In genomic region chr17:37701424-37702020, GRCh38 we compare ENCODE assay signal across 9 cellular contexts. TPM values are rescaled to one million over a fixed set of nuclear protein-coding genes. Genes with fewer than 3 reads are reported as not detected.
DNase-seq lines count a peak whose midpoint lies in the region; ATAC-seq and TF ChIP-seq lines count a peak whose summit lies in the region.
"Had no signal": no experiment of that assay in that cellular context is flagged by ENCODE, and none has a peak within 500 bp of the region (broad histone marks: within the 10 kb centered on the region; RNA-seq: fewer than 3 reads in every experiment).

No MANE protein-coding gene starts in this region.

- peaks cover 2% of the 10 kb centered on the region for H3K36me3 Mint-ChIP-seq in osteocyte (ENCODE audit: unreplicated experiment)

- peak; percentile 49 for DNase-seq in CD1c-positive myeloid dendritic cell (ENCODE audit: extremely low spot score)
- DNase-seq in activated CD4-positive, alpha-beta T cell treated with anti-CD3 and anti-CD28 coated beads, Interleukin-2, amount 50 U/mL, for 1 hour = peak; percentile 31
- peak; percentile 34 for DNase-seq in epithelial cell of esophagus (ENCODE audit: low read depth)
- no peak for DNase-seq in osteocyte (ENCODE audit: extremely low spot score, unreplicated experiment)
- no peak for DNase-seq in NCI-H1417 treated with DMSO at 0.1 percent for 48 hours (lab: John Stamatoyannopoulos, UW)
- no peak for DNase-seq in NCI-H187 treated with DMSO at 0.1 percent for 48 hours (lab: John Stamatoyannopoulos, UW)

- H3K9me3 Mint-ChIP-seq in osteocyte (ENCODE audit: unreplicated experiment) = no peaks in the 10 kb centered on the region

- peaks cover 18% of the 10 kb centered on the region for H3K4me1 Mint-ChIP-seq in osteocyte (ENCODE audit: unreplicated experiment)

- no peak for TF ChIP-seq EP300 in Ishikawa (IDR thresholded peaks at IDR 0.05; ENCODE audit: borderline replicate concordance)

- H3K4me3 Mint-ChIP-seq in osteocyte (ENCODE audit: unreplicated experiment) = no peak overlapping the region

- H3K4me3 ChIP-seq in epithelial cell of esophagus (ENCODE audit: low read length) = no peak overlapping the region
- H3K4me3 ChIP-seq: thoracic aorta had no signal

- TF ChIP-seq CTCF in epithelial cell of esophagus (IDR thresholded peaks at IDR 0.05; ENCODE audit: insufficient read depth, low read depth, low read length, missing control alignments) (peak; percentile 63), osteocyte (IDR thresholded peaks at IDR 0.05) (peak; percentile 56)

- H3K27me3 Mint-ChIP-seq in osteocyte (ENCODE audit: unreplicated experiment) = no peaks in the 10 kb centered on the region

- peak; percentile 66 for TF ChIP-seq RAD21 in Ishikawa (IDR thresholded peaks at IDR 0.05; ENCODE audit: low read depth)

- ATAC-seq in GM18868 (IDR thresholded peaks at IDR 0.05; ENCODE audit: unreplicated experiment) = no peak

- peak overlapping the region; percentile 21 for H3K27ac Mint-ChIP-seq in osteocyte (ENCODE audit: unreplicated experiment)

TF ChIP-seq in Ishikawa, 13 proteins besides CTCF, POLR2A, EP300 and RAD21:
- TF ChIP-seq FOXM1 (IDR thresholded peaks at IDR 0.05; ENCODE audit: borderline replicate concordance, low read depth) (no peak), CREB1 (IDR thresholded peaks at IDR 0.05; ENCODE audit: low read depth) (no peak), MAX (IDR thresholded peaks at IDR 0.05) (no peak), TAF1 (IDR thresholded peaks at IDR 0.05; ENCODE audit: low read depth) (no peak), EGR1 (IDR thresholded peaks at IDR 0.05) (no peak), TEAD4 (IDR thresholded peaks at IDR 0.05) (no peak), YY1 (IDR thresholded peaks at IDR 0.05; ENCODE audit: low read depth) (no peak), CEBPB (IDR thresholded peaks at IDR 0.05) (no peak), ZBTB7A (IDR thresholded peaks at IDR 0.05; ENCODE audit: low read depth) (no peak), TCF12 (IDR thresholded peaks at IDR 0.05; ENCODE audit: low read depth) (no peak), NFIC (IDR thresholded peaks at IDR 0.05) (no peak)
- TF ChIP-seq, protein P1, sequence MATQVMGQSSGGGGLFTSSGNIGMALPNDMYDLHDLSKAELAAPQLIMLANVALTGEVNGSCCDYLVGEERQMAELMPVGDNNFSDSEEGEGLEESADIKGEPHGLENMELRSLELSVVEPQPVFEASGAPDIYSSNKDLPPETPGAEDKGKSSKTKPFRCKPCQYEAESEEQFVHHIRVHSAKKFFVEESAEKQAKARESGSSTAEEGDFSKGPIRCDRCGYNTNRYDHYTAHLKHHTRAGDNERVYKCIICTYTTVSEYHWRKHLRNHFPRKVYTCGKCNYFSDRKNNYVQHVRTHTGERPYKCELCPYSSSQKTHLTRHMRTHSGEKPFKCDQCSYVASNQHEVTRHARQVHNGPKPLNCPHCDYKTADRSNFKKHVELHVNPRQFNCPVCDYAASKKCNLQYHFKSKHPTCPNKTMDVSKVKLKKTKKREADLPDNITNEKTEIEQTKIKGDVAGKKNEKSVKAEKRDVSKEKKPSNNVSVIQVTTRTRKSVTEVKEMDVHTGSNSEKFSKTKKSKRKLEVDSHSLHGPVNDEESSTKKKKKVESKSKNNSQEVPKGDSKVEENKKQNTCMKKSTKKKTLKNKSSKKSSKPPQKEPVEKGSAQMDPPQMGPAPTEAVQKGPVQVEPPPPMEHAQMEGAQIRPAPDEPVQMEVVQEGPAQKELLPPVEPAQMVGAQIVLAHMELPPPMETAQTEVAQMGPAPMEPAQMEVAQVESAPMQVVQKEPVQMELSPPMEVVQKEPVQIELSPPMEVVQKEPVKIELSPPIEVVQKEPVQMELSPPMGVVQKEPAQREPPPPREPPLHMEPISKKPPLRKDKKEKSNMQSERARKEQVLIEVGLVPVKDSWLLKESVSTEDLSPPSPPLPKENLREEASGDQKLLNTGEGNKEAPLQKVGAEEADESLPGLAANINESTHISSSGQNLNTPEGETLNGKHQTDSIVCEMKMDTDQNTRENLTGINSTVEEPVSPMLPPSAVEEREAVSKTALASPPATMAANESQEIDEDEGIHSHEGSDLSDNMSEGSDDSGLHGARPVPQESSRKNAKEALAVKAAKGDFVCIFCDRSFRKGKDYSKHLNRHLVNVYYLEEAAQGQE (IDR thresholded peaks at IDR 0.05; ENCODE audit: low read depth) = no peak
- TF ChIP-seq, protein P2, sequence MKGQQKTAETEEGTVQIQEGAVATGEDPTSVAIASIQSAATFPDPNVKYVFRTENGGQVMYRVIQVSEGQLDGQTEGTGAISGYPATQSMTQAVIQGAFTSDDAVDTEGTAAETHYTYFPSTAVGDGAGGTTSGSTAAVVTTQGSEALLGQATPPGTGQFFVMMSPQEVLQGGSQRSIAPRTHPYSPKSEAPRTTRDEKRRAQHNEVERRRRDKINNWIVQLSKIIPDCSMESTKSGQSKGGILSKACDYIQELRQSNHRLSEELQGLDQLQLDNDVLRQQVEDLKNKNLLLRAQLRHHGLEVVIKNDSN (IDR thresholded peaks at IDR 0.05) = no peak

RNA-seq across cellular contexts. Expression of gene HNF1B, which starts 43.3 kb away (rescaled TPM):
- 7.3 and 8.1 TPM in 2 replicates for total RNA-seq in osteocyte
- total RNA-seq: thoracic aorta had no signal

RNA-seq across cellular contexts. Expression of gene DDX52, which starts 58.3 kb away (rescaled TPM):
- total RNA-seq in osteocyte = 46.4 and 47.4 TPM in 2 replicates

Comparison
In these comparisons a context has a peak if more than half of its experiments do, and no peak if none do; other contexts are left out.
1. DNase-seq: peak in CD1c-positive myeloid dendritic cell (single experiment), activated CD4-positive, alpha-beta T cell treated with anti-CD3 and anti-CD28 coated beads, Interleukin-2, amount 50 U/mL, for 1 hour (single experiment) and epithelial cell of esophagus (single experiment); none in osteocyte (single experiment), NCI-H1417 treated with DMSO at 0.1 percent for 48 hours (single experiment) and NCI-H187 treated with DMSO at 0.1 percent for 48 hours (single experiment).